33 cellular contexts compared by ENCODE assay signal in genomic region chr6:112651239-112651638, GRCh38.
DNase-seq lines count a peak whose midpoint lies in the region; ATAC-seq and TF ChIP-seq lines count a peak whose summit lies in the region.
"Had no signal": no experiment of that assay in that cellular context is flagged by ENCODE, and none has a peak within 500 bp of the region (broad histone marks: within the 10 kb centered on the region; RNA-seq: fewer than 3 reads in every experiment).

No MANE protein-coding gene starts in this region.

- H3K4me3 ChIP-seq in gastroesophageal sphincter, result no peak overlapping the region
- H3K4me3 ChIP-seq in osteoblast (ENCODE audit: insufficient read depth, low read length), result no peak overlapping the region
- H3K4me3 ChIP-seq: adrenal gland, GM23338, lung, pancreas had no signal

- H3K4me3 Mint-ChIP-seq in T-cell, result no peak overlapping the region
- H3K4me3 Mint-ChIP-seq: activated CD4-positive, alpha-beta T cell treated with anti-CD3 and anti-CD28 coated beads for 36 hours; activated CD8-positive, alpha-beta T cell treated with anti-CD3 and anti-CD28 coated beads for 36 hours; activated naive CD4-positive, alpha-beta T cell treated with anti-CD3 and anti-CD28 coated beads for 36 hours; B cell; CD4-positive, alpha-beta memory T cell; GM23338; nephron; type B pancreatic cell had no signal

- TF ChIP-seq POLR2A in gastroesophageal sphincter (IDR thresholded peaks at IDR 0.05), result no peak

- CTCF ChIA-PET in GM10248 (lab: Yijun Ruan, JAX), result interaction anchor here (1.0 to 1.6 kb wide), 2 partner anchors 28 to 30 kb away, joined by 3 to 4 read pairs; no protein-coding TSS in a partner anchor
- CTCF ChIA-PET in T-cell (lab: Charles Lee), result no interaction called here

- WGBS in gastroesophageal sphincter (ENCODE audit: low coverage in 1 of 2), 2 donors, result 33 to 40% methylated on average over 1 to 3 of the region's 4 CpGs

- H3K9me3 ChIP-seq in gastroesophageal sphincter (no peaks in the 10 kb centered on the region), osteoblast (ENCODE audit: low read depth, low read length) (no peaks in the 10 kb centered on the region)
- H3K9me3 ChIP-seq: adrenal gland, pancreas had no signal

- H3K79me2 ChIP-seq in osteoblast (ENCODE audit: insufficient read depth, low read length), result no peaks in the 10 kb centered on the region

- no peaks in the 10 kb centered on the region for H4K20me1 ChIP-seq in osteoblast (ENCODE audit: insufficient read depth, low read length)

- no peak overlapping the region for H3K4me2 ChIP-seq in osteoblast (ENCODE audit: insufficient read depth, low read length)
- H3K4me2 ChIP-seq: GM23338 had no signal

- H3K4me1 Mint-ChIP-seq in T-cell, result no peaks in the 10 kb centered on the region
- H3K4me1 Mint-ChIP-seq: activated CD4-positive, alpha-beta T cell treated with anti-CD3 and anti-CD28 coated beads for 36 hours; B cell; brain; CD4-positive, alpha-beta memory T cell; GM23338; nephron had no signal

- DNase-seq in G401 (ENCODE audit: low spot score) (peak; percentile 75), amniotic epithelial cell (ENCODE audit: low read depth) (peak; percentile 27), osteoblast (ENCODE audit: insufficient read length, low spot score, missing footprints) (no peak), GM10248 (ENCODE audit: extremely low spot score) (no peak), T-cell (no peak), GM13976 (ENCODE audit: low spot score) (no peak), DMS53 treated with DMSO at 0.1 percent for 48 hours (lab: John Stamatoyannopoulos, UW; ENCODE audit: unreplicated experiment) (no peak)
- DNase-seq: activated CD4-positive, alpha-beta T cell treated with anti-CD3 and anti-CD28 coated beads for 36 hours; activated CD8-positive, alpha-beta memory T cell treated with anti-CD3 and anti-CD28 coated beads, Interleukin-2, amount 50 U/mL, for 48 hours; activated CD8-positive, alpha-beta T cell treated with anti-CD3 and anti-CD28 coated beads for 36 hours; activated naive CD4-positive, alpha-beta T cell treated with anti-CD3 and anti-CD28 coated beads for 36 hours; adrenal gland; CD4-positive, alpha-beta memory T cell; KBM-7; kidney; NCI-H1092 treated with DMSO at 0.1 percent for 48 hours; NCI-H187 treated with DMSO at 0.1 percent for 48 hours; NCI-H510A treated with DMSO at 0.1 percent for 48 hours; pancreas; PC-3; stimulated activated CD4-positive, alpha-beta T cell treated with anti-CD3 and anti-CD28 coated beads, Interleukin-12 subunit alpha, Interleukin-12 subunit beta, amount 100 ng/mL, for 4 hours; stimulated activated CD4-positive, alpha-beta T cell treated with anti-CD3 and anti-CD28 coated beads, Interleukin-4, amount 100 ng/mL, for 1 hour; T-helper 2 cell had no signal

- ATAC-seq in gastroesophageal sphincter, result peak; percentile 50
- no peak for ATAC-seq in T-cell (replicated peaks in 1 of 4)
- ATAC-seq: activated CD4-positive, alpha-beta T cell treated with anti-CD3 and anti-CD28 coated beads for 36 hours; activated CD8-positive, alpha-beta T cell treated with anti-CD3 and anti-CD28 coated beads for 36 hours; GM23338; pancreas; PC-3; sciatic nerve; SK-N-SH treated with all-trans-retinoic acid at 6 μM for 48 hours had no signal

- no peaks in the 10 kb centered on the region for H3K36me3 Mint-ChIP-seq in T-cell
- H3K36me3 Mint-ChIP-seq: brain; CD4-positive, alpha-beta memory T cell; type B pancreatic cell had no signal

- no peaks in the 10 kb centered on the region for H3K36me3 ChIP-seq in gastroesophageal sphincter
- H3K36me3 ChIP-seq in osteoblast (ENCODE audit: insufficient read depth, low read length), result no peaks in the 10 kb centered on the region
- H3K36me3 ChIP-seq: adrenal gland, pancreas had no signal

- peak overlapping the region; percentile 12 for H2AFZ ChIP-seq in osteoblast (ENCODE audit: low read length)
- H2AFZ ChIP-seq: GM23338 had no signal

- in situ Hi-C loops in G401 (cut with HindIII; ENCODE audit: low sequenced_read_pairs), result no loop called here
- in situ Hi-C loops in GM13976 (cut with MboI; ENCODE audit: low sequenced_read_pairs, unreplicated experiment), result no loop called here

- peaks cover 0 to 4% of the 10 kb centered on the region in 2 donors for H3K27me3 Mint-ChIP-seq in T-cell
- H3K27me3 Mint-ChIP-seq: activated CD8-positive, alpha-beta T cell treated with anti-CD3 and anti-CD28 coated beads for 36 hours; CD4-positive, alpha-beta memory T cell; type B pancreatic cell had no signal

- TF ChIP-seq EP300 in gastroesophageal sphincter (IDR thresholded peaks at IDR 0.05), result no peak

- H3K27me3 ChIP-seq in gastroesophageal sphincter (no peaks in the 10 kb centered on the region), osteoblast (ENCODE audit: insufficient read depth, low read length) (no peaks in the 10 kb centered on the region)
- H3K27me3 ChIP-seq: adrenal gland, pancreas had no signal

- H3K4me1 ChIP-seq in gastroesophageal sphincter (peaks cover 0 to 13% (median 0%) of the 10 kb centered on the region in 3 donors), osteoblast (ENCODE audit: insufficient read depth, low read length) (no peaks in the 10 kb centered on the region)
- H3K4me1 ChIP-seq: adrenal gland, pancreas had no signal

- H3K9me3 Mint-ChIP-seq in T-cell, result no peaks in the 10 kb centered on the region
- H3K9me3 Mint-ChIP-seq: activated CD8-positive, alpha-beta T cell treated with anti-CD3 and anti-CD28 coated beads for 36 hours; activated naive CD4-positive, alpha-beta T cell treated with anti-CD3 and anti-CD28 coated beads for 36 hours; GM23338; type B pancreatic cell had no signal

- H3K27ac Mint-ChIP-seq in T-cell, result no peak overlapping the region
- H3K27ac Mint-ChIP-seq: activated CD4-positive, alpha-beta T cell treated with anti-CD3 and anti-CD28 coated beads for 36 hours; activated CD8-positive, alpha-beta T cell treated with anti-CD3 and anti-CD28 coated beads for 36 hours; activated naive CD4-positive, alpha-beta T cell treated with anti-CD3 and anti-CD28 coated beads for 36 hours; B cell; CD4-positive, alpha-beta memory T cell; GM23338; nephron; type B pancreatic cell had no signal

- H3K27ac ChIP-seq in gastroesophageal sphincter, result peak overlapping the region in 1 of 4 donors; percentile 45
- H3K27ac ChIP-seq in osteoblast (ENCODE audit: low read depth, low read length), result no peak overlapping the region
- H3K27ac ChIP-seq: adrenal gland, pancreas, VCaP had no signal

- POLR2A ChIA-PET in GM10248 (lab: Yijun Ruan, JAX), result no interaction called here
- POLR2A ChIA-PET in T-cell (lab: Charles Lee), result no interaction called here

- TF ChIP-seq CTCF in gastroesophageal sphincter (IDR thresholded peaks at IDR 0.05) (no peak), osteoblast (IDR thresholded peaks at IDR 0.05; ENCODE audit: extremely low read depth, low read depth, low read length) (no peak), GM10248 (IDR thresholded peaks at IDR 0.05; ENCODE audit: control extremely low read depth, extremely low read depth, low read depth, missing control alignments) (no peak), GM13976 (IDR thresholded peaks at IDR 0.05; ENCODE audit: borderline replicate concordance, control extremely low read depth, extremely low read depth, insufficient read depth, missing control alignments) (no peak)

Comparison
In these comparisons a context has a peak if more than half of its experiments do, and no peak if none do; other contexts are left out.
1. DNase-seq: peak in G401 (single experiment) and amniotic epithelial cell (single experiment); none in osteoblast (single experiment), GM10248 (single experiment), T-cell (0 of 34), GM13976 (single experiment) and DMS53 treated with DMSO at 0.1 percent for 48 hours (single experiment).